ENCODE assay signal across 8 cellular contexts in the genomic region with DNA sequence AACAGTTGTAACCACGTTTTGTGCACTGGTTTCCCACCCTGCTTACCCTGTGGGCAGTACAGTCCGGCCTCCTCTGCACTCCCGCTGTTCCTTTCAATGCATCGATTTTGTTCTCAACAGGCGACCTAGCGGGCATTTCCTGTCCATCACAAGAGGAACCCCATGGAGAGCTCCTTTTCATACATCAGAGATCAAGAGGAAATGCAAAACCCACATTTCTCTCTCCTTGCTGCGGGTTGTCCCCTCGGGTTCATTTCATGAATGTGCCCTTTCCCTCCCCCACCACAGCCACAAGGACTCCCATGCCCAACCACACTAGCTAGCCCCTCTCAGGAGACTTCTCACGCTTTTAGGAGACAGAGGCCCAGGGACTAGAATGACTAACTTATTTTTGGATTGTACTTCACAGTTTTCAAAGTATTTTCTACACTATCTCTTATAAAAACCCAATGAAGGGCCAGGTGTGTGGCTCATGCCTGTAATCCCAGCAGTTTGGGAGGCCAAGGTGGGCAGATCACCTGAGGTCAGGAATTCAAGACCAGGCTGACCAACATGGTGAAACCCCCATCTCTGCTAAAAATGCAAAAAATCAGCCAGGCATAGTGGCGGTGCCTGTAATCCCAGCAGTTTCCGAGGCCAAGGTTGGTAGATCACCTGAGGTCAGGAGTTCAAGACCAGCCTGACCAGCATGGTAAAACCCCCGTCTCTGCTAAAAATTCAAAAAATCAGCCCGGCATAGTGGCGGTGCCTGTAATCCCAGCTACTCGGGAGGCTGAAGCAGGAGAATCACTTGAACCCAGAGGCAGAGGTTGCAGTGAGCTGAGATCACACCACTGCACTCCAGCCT. TPM values are rescaled to one million over a fixed set of nuclear protein-coding genes. Genes with fewer than 3 reads are reported as not detected.
DNase-seq lines count a peak whose midpoint lies in the region; ATAC-seq and TF ChIP-seq lines count a peak whose summit lies in the region.

No MANE protein-coding gene starts in this region.

- no peak for TF ChIP-seq CTCF in brain (conservative IDR thresholded peaks at IDR 0.05)

- peak overlapping the region; percentile 73 to 93 (median 88) for H3K27ac Mint-ChIP-seq in brain

- H3K4me1 Mint-ChIP-seq in brain: peaks cover 53% of the 10 kb centered on the region

- H3K4me3 Mint-ChIP-seq in brain: peak overlapping the region; percentile 3 to 72 (median 13)

- H3K36me3 Mint-ChIP-seq in brain: no peaks in the 10 kb centered on the region

- ATAC-seq in GM19463 (IDR thresholded peaks at IDR 0.05; ENCODE audit: unreplicated experiment) (peak; percentile 89), HG03135 (IDR thresholded peaks at IDR 0.05; ENCODE audit: unreplicated experiment) (no peak), HG03439 (IDR thresholded peaks at IDR 0.05; ENCODE audit: unreplicated experiment) (no peak)

- no peaks in the 10 kb centered on the region for H3K27me3 Mint-ChIP-seq in brain

- DNase-seq in COLO668 (lab: John Stamatoyannopoulos, UW; ENCODE audit: unreplicated experiment) (peak; percentile 36), KG1 (lab: John Stamatoyannopoulos, UW) (peak; percentile 26), anterior cingulate cortex (lab: John Stamatoyannopoulos, UW) (no peak), NCI-H1694 treated with DMSO at 0.1 percent for 48 hours (lab: John Stamatoyannopoulos, UW) (no peak)

- peaks cover 0 to 3% (median 0%) of the 10 kb centered on the region in 5 experiments for H3K9me3 Mint-ChIP-seq in brain

RNA-seq across cellular contexts. Expression of gene ATP1A4, which starts 18.4 kb away (rescaled TPM):
- not detected for polyA plus RNA-seq in brain (ENCODE audit: insufficient read depth, low read depth, low replicate concordance)

RNA-seq across cellular contexts. Expression of gene CASQ1, which starts 20.6 kb away (rescaled TPM):
- 4.6 TPM for polyA plus RNA-seq in brain (ENCODE audit: insufficient read depth, low read depth, low replicate concordance)

RNA-seq across cellular contexts. Expression of gene PEA15, which starts 35.4 kb away (rescaled TPM):
- 772 TPM for polyA plus RNA-seq in brain (ENCODE audit: insufficient read depth, low read depth, low replicate concordance)

RNA-seq across cellular contexts. Expression of gene ATP1A2, which starts 54.2 kb away (rescaled TPM):
- 216 TPM for polyA plus RNA-seq in brain (ENCODE audit: insufficient read depth, low read depth, low replicate concordance)

Comparison
In these comparisons a context has a peak if more than half of its experiments do, and no peak if none do; other contexts are left out.
1. DNase-seq: peak in COLO668 (single experiment) and KG1 (single experiment); none in anterior cingulate cortex (0 of 58) and NCI-H1694 treated with DMSO at 0.1 percent for 48 hours (single experiment).